10 cellular contexts compared by ENCODE assay signal in genomic region chr14:54772451-54772881, GRCh38.
DNase-seq lines count a peak whose midpoint lies in the region; ATAC-seq and TF ChIP-seq lines count a peak whose summit lies in the region.
"Had no signal": no experiment of that assay in that cellular context is flagged by ENCODE, and none has a peak within 500 bp of the region (broad histone marks: within the 10 kb centered on the region; RNA-seq: fewer than 3 reads in every experiment).

No MANE protein-coding gene starts in this region.

- no peak overlapping the region; a peak in 2 of 20 replicates for H3K4me3 ChIP-seq in BLaER1 treated with 17β-estradiol and CSF1 and Interleukin-3, amounts not matched to agents 10 nM and 100 nM
- H3K4me3 ChIP-seq in ovary, result no peak overlapping the region
- H3K4me3 ChIP-seq: GM12878 had no signal

- H4K20me1 ChIP-seq in BLaER1 treated with 17β-estradiol and CSF1 and Interleukin-3, amounts not matched to agents 10 nM and 100 nM, result peaks cover 0 to 34% (median 7%) of the 10 kb centered on the region in 11 experiments; a peak in 11 of 22 replicates

- peaks cover 4 to 7% of the 10 kb centered on the region in 2 donors for H3K36me3 Mint-ChIP-seq in CD14-positive monocyte

- H3K4me1 Mint-ChIP-seq in CD14-positive monocyte, result peaks cover 44% of the 10 kb centered on the region

- peak overlapping the region in 10 of 11 experiments; percentile 54 to 77 (median 65); a peak in 21 of 22 replicates for H3K27ac ChIP-seq in BLaER1 treated with 17β-estradiol and CSF1 and Interleukin-3, amounts not matched to agents 10 nM and 100 nM
- peak overlapping the region; percentile 67 to 90 for H3K27ac ChIP-seq in ovary

- no peak overlapping the region for H3K27ac Mint-ChIP-seq in CD14-positive monocyte

- TF ChIP-seq EP300 in ovary (IDR thresholded peaks at IDR 0.05), result peak; percentile 33

- H3K9ac ChIP-seq in BLaER1 treated with 17β-estradiol and CSF1 and Interleukin-3, amounts not matched to agents 10 nM and 100 nM, result peak overlapping the region; percentile 19 to 69 (median 57); a peak in 18 of 22 replicates

- DNase-seq in LHCN-M2 (ENCODE audit: low read depth), result peak; percentile 52
- DNase-seq in dermis blood vessel endothelial cell, result peak; percentile 52
- DNase-seq in ovary, result no peak
- DNase-seq in GM10266 (ENCODE audit: extremely low spot score), result no peak
- no peak for DNase-seq in CD14-positive monocyte (ENCODE audit: low spot score)
- no peak for DNase-seq in GM20000 (ENCODE audit: low spot score)
- DNase-seq: SHP77 treated with DMSO at 0.1 percent for 48 hours had no signal

- no peak for TF ChIP-seq POLR2A in ovary (IDR thresholded peaks at IDR 0.05)

- peak overlapping the region in 1 of 2 donors; percentile 82 for H3K4me3 Mint-ChIP-seq in CD14-positive monocyte

- H3K4me1 ChIP-seq in BLaER1 treated with 17β-estradiol and CSF1 and Interleukin-3, amounts not matched to agents 10 nM and 100 nM, result peaks cover 62 to 83% (median 75%) of the 10 kb centered on the region in 10 experiments
- H3K4me1 ChIP-seq in ovary (ENCODE audit: insufficient read depth), result peaks cover 3% of the 10 kb centered on the region

- no peaks in the 10 kb centered on the region for H3K9me3 ChIP-seq in BLaER1 treated with 17β-estradiol and CSF1 and Interleukin-3, amounts not matched to agents 10 nM and 100 nM (replicated peaks in 1 of 11)
- H3K9me3 ChIP-seq in ovary, result no peaks in the 10 kb centered on the region

- peaks cover 0 to 50% (median 32%) of the 10 kb centered on the region in 11 experiments; a peak in 16 of 22 replicates for H3K36me3 ChIP-seq in BLaER1 treated with 17β-estradiol and CSF1 and Interleukin-3, amounts not matched to agents 10 nM and 100 nM
- H3K36me3 ChIP-seq in ovary, result no peaks in the 10 kb centered on the region

- intact Hi-C loops in ovary (cut with DNase I), result loop anchor here in 3 of 4 donors (5.0 to 10.0 kb wide), 3 partner anchors 78 to 205 kb away; partner anchors contain the start of gene SAMD4A (in 1 of the 3)
- intact Hi-C loops in CD14-positive monocyte (cut with micrococcal nuclease), result loop anchor here in 1 of 2 donors (2.0 kb wide), 1 partner anchor 208 kb away; no protein-coding TSS in a partner anchor

- TF ChIP-seq CTCF in ovary (IDR thresholded peaks at IDR 0.05) (no peak), GM10266 (IDR thresholded peaks at IDR 0.05; ENCODE audit: control insufficient read depth, insufficient read depth, low read depth, missing control alignments) (no peak), CD14-positive monocyte (IDR thresholded peaks at IDR 0.05) (no peak), GM20000 (IDR thresholded peaks at IDR 0.05; ENCODE audit: extremely low read depth, missing control alignments) (no peak)

- no peaks in the 10 kb centered on the region for H3K9me3 Mint-ChIP-seq in CD14-positive monocyte

- no peaks in the 10 kb centered on the region for H3K27me3 ChIP-seq in BLaER1 treated with 17β-estradiol and CSF1 and Interleukin-3, amounts not matched to agents 10 nM and 100 nM
- H3K27me3 ChIP-seq in ovary, result no peaks in the 10 kb centered on the region

- peak overlapping the region; percentile 55 to 91 (median 84) for H3K4me2 ChIP-seq in BLaER1 treated with 17β-estradiol and CSF1 and Interleukin-3, amounts not matched to agents 10 nM and 100 nM

- ATAC-seq in HG02588 (IDR thresholded peaks at IDR 0.05; ENCODE audit: unreplicated experiment), result no peak

- 60 to 81% (median 74%) methylated on average over 7 of the region's 7 CpGs for WGBS in ovary, 3 donors

- H3K27me3 Mint-ChIP-seq in CD14-positive monocyte (ENCODE audit: low read depth in 3 of 3), result peaks cover 13 to 24% (median 21%) of the 10 kb centered on the region in 3 donors

Comparison
In these comparisons a context has a peak if more than half of its experiments do, and no peak if none do; other contexts are left out.
1. DNase-seq: peak in LHCN-M2 (single experiment) and dermis blood vessel endothelial cell (single experiment); none in ovary (0 of 5), GM10266 (single experiment), CD14-positive monocyte (single experiment) and GM20000 (single experiment).